1 cellular context compared by ENCODE assay signal in genomic region chr3:123406598-123406997, GRCh38.
TF ChIP-seq lines count a peak whose summit lies in the region.

No MANE protein-coding gene starts in this region.

TF ChIP-seq in HepG2, 621 proteins besides CTCF, POLR2A, EP300 and RAD21:
- TF ChIP-seq TEF (CRISPR knock-in tag; IDR thresholded peaks at IDR 0.05) (no peak), ZNF282 (IDR thresholded peaks at IDR 0.05; ENCODE audit: partially characterized antibody) (no peak), ZHX2 (IDR thresholded peaks at IDR 0.05; ENCODE audit: low read depth) (no peak), ZHX2 (CRISPR knock-in tag; IDR thresholded peaks at IDR 0.05; ENCODE audit: borderline replicate concordance) (no peak), AGO2 (optimal IDR thresholded peaks at IDR 0.05; ENCODE audit: low read depth, low read length) (no peak), ZFAT (CRISPR knock-in tag; conservative IDR thresholded peaks at IDR 0.05) (no peak), PRDM15 (CRISPR knock-in tag; IDR thresholded peaks at IDR 0.05) (no peak)
TF ChIP-seq in HepG2: peak in this region for 0.
